Comparison of ENCODE assay signal across 9 cellular contexts in the genomic region with DNA sequence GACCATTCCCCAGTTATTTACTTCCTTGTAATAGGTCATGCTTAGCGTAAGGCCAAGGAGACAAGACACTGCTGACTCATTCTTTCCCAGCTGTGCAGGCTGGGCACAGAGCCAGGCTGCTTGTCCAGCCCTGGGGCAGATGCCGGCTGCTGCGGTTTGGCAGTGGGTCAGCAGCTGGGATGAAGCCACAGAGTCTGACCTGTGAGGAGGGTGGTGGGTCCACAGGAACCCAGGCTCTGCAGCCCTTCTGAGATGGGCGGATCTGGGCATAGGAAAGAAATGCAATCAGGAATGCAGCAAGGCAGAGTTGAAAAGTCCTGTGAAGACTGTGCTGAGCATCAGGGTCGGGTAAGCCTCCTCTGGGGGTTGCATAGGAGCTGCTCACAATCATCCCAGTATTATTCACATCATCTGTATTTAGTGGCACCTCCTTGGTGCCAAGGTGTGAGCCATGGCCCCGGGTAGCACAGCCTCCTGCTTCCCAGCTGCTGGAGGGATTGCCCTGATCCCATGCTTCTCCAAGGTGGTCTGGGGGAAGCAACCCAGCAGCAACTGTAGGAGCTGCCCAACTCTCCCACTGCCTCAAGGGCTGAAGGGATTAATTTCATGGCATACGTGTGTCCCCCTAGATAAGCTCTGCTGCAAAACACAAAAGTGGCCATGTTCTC.
DNase-seq lines count a peak whose midpoint lies in the region; ATAC-seq and FAIRE-seq lines count a peak whose summit lies in the region.
"Had no signal": no experiment of that assay in that cellular context is flagged by ENCODE, and none has a peak within 500 bp of the region (broad histone marks: within the 10 kb centered on the region; RNA-seq: fewer than 3 reads in every experiment).

No MANE protein-coding gene starts in this region.

- ATAC-seq in HG02588 (IDR thresholded peaks at IDR 0.05; ENCODE audit: unreplicated experiment) = peak; percentile 56

- peak; percentile 79 for DNase-seq in GM04504 (ENCODE audit: low read depth)
- peak; percentile 87 for DNase-seq in NCI-H460 (ENCODE audit: extremely low read depth, low read depth)
- DNase-seq in mesenteric fat pad (ENCODE audit: low spot score) = peak; percentile 96
- DNase-seq in activated CD4-positive, alpha-beta T cell treated with anti-CD3 and anti-CD28 coated beads, Interleukin-2, amount 50 U/mL, for 1 hour = no peak
- DNase-seq in NCI-H2081 treated with DMSO at 0.1 percent for 48 hours (lab: John Stamatoyannopoulos, UW) = no peak
- no peak for DNase-seq in Kasumi-1 (lab: John Stamatoyannopoulos, UW)
- DNase-seq: T-cell had no signal

- FAIRE-seq in endometrium (lab: Jason Lieb, UNC) = peak; percentile 79

Comparison
In these comparisons a context has a peak if more than half of its experiments do, and no peak if none do; other contexts are left out.
1. DNase-seq: peak in GM04504 (single experiment), NCI-H460 (single experiment) and mesenteric fat pad (single experiment); none in activated CD4-positive, alpha-beta T cell treated with anti-CD3 and anti-CD28 coated beads, Interleukin-2, amount 50 U/mL, for 1 hour (single experiment), NCI-H2081 treated with DMSO at 0.1 percent for 48 hours (single experiment) and Kasumi-1 (0 of 2).